Comparison of ENCODE assay signal across 19 cellular contexts in genomic region chr3:64008487-64008886, GRCh38. TPM values are rescaled to one million over a fixed set of nuclear protein-coding genes. Genes with fewer than 3 reads are reported as not detected.
DNase-seq lines count a peak whose midpoint lies in the region; ATAC-seq and TF ChIP-seq lines count a peak whose summit lies in the region.
"Had no signal": no experiment of that assay in that cellular context is flagged by ENCODE, and none has a peak within 500 bp of the region (broad histone marks: within the 10 kb centered on the region; RNA-seq: fewer than 3 reads in every experiment).

No MANE protein-coding gene starts in this region.

- no peaks in the 10 kb centered on the region for H3K27me3 Mint-ChIP-seq in CD8-positive, alpha-beta T cell (ENCODE audit: low read depth)
- H3K27me3 Mint-ChIP-seq in nephron progenitor cell (ENCODE audit: low read depth, poor library complexity) (no peaks in the 10 kb centered on the region), glutamatergic neuron (ENCODE audit: unreplicated experiment) (peaks cover 1% of the 10 kb centered on the region)

- no peak for DNase-seq in CD8-positive, alpha-beta T cell
- no peak for DNase-seq in Panc1 (ENCODE audit: low read depth, low spot score)
- DNase-seq in epithelial cell of prostate (ENCODE audit: low read depth, low spot score), result no peak
- no peak for DNase-seq in nephron progenitor cell
- no peak for DNase-seq in epidermal melanocyte (ENCODE audit: insufficient read length, low spot score)
- DNase-seq in SW480 (ENCODE audit: low spot score), result no peak
- no peak for DNase-seq in glutamatergic neuron
- no peak for DNase-seq in RKO (ENCODE audit: low spot score)
- DNase-seq: activated CD4-positive, alpha-beta T cell treated with anti-CD3 and anti-CD28 coated beads, Interleukin-2, amount 50 U/mL, for 48 hours; central memory CD4-positive, alpha-beta T cell; esophagus squamous epithelium; NCI-H1417 treated with DMSO at 0.1 percent for 48 hours; NCI-H2171; NCI-H526 treated with DMSO at 0.1 percent for 48 hours; SJCRH30; stimulated activated naive CD8-positive, alpha-beta T cell treated with anti-CD3 and anti-CD28 coated beads, Interleukin-15, Interleukin-2, amounts not matched to agents 100 U/mL and 50 U/mL, for 24 hours; upper lobe of left lung had no signal

- no peak overlapping the region for H3K27ac ChIP-seq in CD8-positive, alpha-beta T cell (ENCODE audit: low read depth, low read length)
- H3K27ac ChIP-seq in Panc1 (ENCODE audit: low read length) (no peak overlapping the region), epithelial cell of prostate (peak overlapping the region; percentile 3)
- H3K27ac ChIP-seq: SJCRH30, VCaP had no signal

- no TSS peak for BruUV-seq in Panc1 (replicated peaks; lab: Mats Ljungman, UMichigan)

- H3K27me3 ChIP-seq in CD8-positive, alpha-beta T cell (ENCODE audit: insufficient read depth, low read length), result no peaks in the 10 kb centered on the region
- H3K27me3 ChIP-seq in Panc1 (ENCODE audit: control insufficient read depth, insufficient read depth, low read length), result no peaks in the 10 kb centered on the region
- H3K27me3 ChIP-seq: esophagus squamous epithelium, SJCRH30, upper lobe of left lung had no signal

- CTCF ChIA-PET in CD8-positive, alpha-beta T cell (lab: Charles Lee), result interaction anchor here (1.0 to 4.0 kb wide), 6 partner anchors 10 to 46 kb away, joined by 3 to 32 read pairs (median 6); partner anchors contain the start of gene PSMD6
- CTCF ChIA-PET in Panc1 (lab: Charles Lee), result no interaction called here

- peaks cover 77% of the 10 kb centered on the region for H3K36me3 ChIP-seq in CD8-positive, alpha-beta T cell (ENCODE audit: insufficient read depth, low read length)
- peaks cover 24% of the 10 kb centered on the region for H3K36me3 ChIP-seq in Panc1 (ENCODE audit: control insufficient read depth, insufficient read depth, low read length)

- H3K27ac Mint-ChIP-seq in CD8-positive, alpha-beta T cell, result peak overlapping the region; percentile 66
- H3K27ac Mint-ChIP-seq in nephron progenitor cell (peak overlapping the region; percentile 69), glutamatergic neuron (ENCODE audit: unreplicated experiment) (no peak overlapping the region)
- H3K27ac Mint-ChIP-seq: T-helper 1 cell treated with Interleukin-12 subunit alpha and Interleukin-12 subunit beta and Interleukin-4 antibody, amounts not matched to agents 30 μg/mL and 1 μg/mL, for 36 hours had no signal

- no peak for TF ChIP-seq CTCF in CD8-positive, alpha-beta T cell (IDR thresholded peaks at IDR 0.05)
- TF ChIP-seq CTCF in Panc1 (IDR thresholded peaks at IDR 0.05), result no peak
- no peak for TF ChIP-seq CTCF in nephron progenitor cell (IDR thresholded peaks at IDR 0.05)
- TF ChIP-seq CTCF in glutamatergic neuron (IDR thresholded peaks at IDR 0.05; ENCODE audit: partially characterized antibody, unreplicated experiment), result no peak

- no peaks in the 10 kb centered on the region for H3K9me3 ChIP-seq in CD8-positive, alpha-beta T cell (ENCODE audit: low read length)
- H3K9me3 ChIP-seq in Panc1 (ENCODE audit: control insufficient read depth, insufficient read depth, low read depth, low read length), result no peaks in the 10 kb centered on the region
- H3K9me3 ChIP-seq: esophagus squamous epithelium, SJCRH30, upper lobe of left lung had no signal

- H3K4me3 ChIP-seq in CD8-positive, alpha-beta T cell (ENCODE audit: low read depth, low read length), result no peak overlapping the region
- H3K4me3 ChIP-seq in Panc1 (ENCODE audit: low read depth in 2 of 2, low read length in 2 of 2), result no peak overlapping the region
- H3K4me3 ChIP-seq: esophagus squamous epithelium, SJCRH30, upper lobe of left lung had no signal

- H3K9me3 Mint-ChIP-seq in CD8-positive, alpha-beta T cell, result no peaks in the 10 kb centered on the region
- H3K9me3 Mint-ChIP-seq in nephron progenitor cell (no peaks in the 10 kb centered on the region), glutamatergic neuron (ENCODE audit: unreplicated experiment) (no peaks in the 10 kb centered on the region)
- H3K9me3 Mint-ChIP-seq: T-helper 1 cell treated with Interleukin-12 subunit alpha and Interleukin-12 subunit beta and Interleukin-4 antibody, amounts not matched to agents 30 μg/mL and 1 μg/mL, for 36 hours had no signal

- no peak for ATAC-seq in CD8-positive, alpha-beta T cell
- ATAC-seq in Panc1, result peak; percentile 30; the same call in 1 of the 2 replicates
- ATAC-seq: stimulated activated naive CD8-positive, alpha-beta T cell treated with anti-CD3 and anti-CD28 coated beads, Interleukin-15, Interleukin-2, amounts not matched to agents 100 U/mL and 50 U/mL, for 24 hours had no signal

- POLR2A ChIA-PET in CD8-positive, alpha-beta T cell (lab: Charles Lee), result interaction anchor here (0.8 to 1.4 kb wide), 3 partner anchors 9 to 31 kb away, joined by 3 read pairs; no protein-coding TSS in a partner anchor
- POLR2A ChIA-PET in Panc1 (lab: Charles Lee), result no interaction called here

- no peak overlapping the region for H3K4me3 Mint-ChIP-seq in CD8-positive, alpha-beta T cell
- H3K4me3 Mint-ChIP-seq in nephron progenitor cell, result no peak overlapping the region
- no peak overlapping the region for H3K4me3 Mint-ChIP-seq in glutamatergic neuron (ENCODE audit: unreplicated experiment)
- H3K4me3 Mint-ChIP-seq: T-helper 1 cell treated with Interleukin-12 subunit alpha and Interleukin-12 subunit beta and Interleukin-4 antibody, amounts not matched to agents 30 μg/mL and 1 μg/mL, for 36 hours had no signal

- H3K4me1 Mint-ChIP-seq in CD8-positive, alpha-beta T cell (ENCODE audit: low read depth), result peaks cover 27% of the 10 kb centered on the region
- H3K4me1 Mint-ChIP-seq in nephron progenitor cell (no peaks in the 10 kb centered on the region), glutamatergic neuron (ENCODE audit: low read depth, unreplicated experiment) (no peaks in the 10 kb centered on the region)

- intact Hi-C loops in CD8-positive, alpha-beta T cell (cut with DNase I, micrococcal nuclease), result no loop called here
- intact Hi-C loops in Panc1 (cut with micrococcal nuclease; ENCODE audit: unreplicated experiment), result no loop called here

- in situ Hi-C loops in Panc1 (cut with HindIII; ENCODE audit: low pct_unique_long_range_greater_than_20kb, low sequenced_read_pairs), result no loop called here

- H3K4me1 ChIP-seq in CD8-positive, alpha-beta T cell (ENCODE audit: insufficient read depth, low read length), result no peaks in the 10 kb centered on the region
- H3K4me1 ChIP-seq in Panc1 (ENCODE audit: control insufficient read depth, insufficient read depth, low read length), result no peaks in the 10 kb centered on the region
- H3K4me1 ChIP-seq: SJCRH30 had no signal

- H3K36me3 Mint-ChIP-seq in CD8-positive, alpha-beta T cell, result peaks cover 60% of the 10 kb centered on the region
- peaks cover 31% of the 10 kb centered on the region for H3K36me3 Mint-ChIP-seq in nephron progenitor cell (ENCODE audit: low read depth)
- no peaks in the 10 kb centered on the region for H3K36me3 Mint-ChIP-seq in glutamatergic neuron (ENCODE audit: unreplicated experiment)

RNA-seq across cellular contexts. Expression of gene PSMD6, which starts 14.8 kb away (rescaled TPM):
- 100 to 1,000 TPM; 134 to 138 TPM for total RNA-seq in CD8-positive, alpha-beta T cell
- total RNA-seq in Panc1 (2021; ENCODE audit: unreplicated experiment) (55.6 TPM), glutamatergic neuron (ENCODE audit: unreplicated experiment) (78.6 TPM)
- 74.8 TPM for polyA plus RNA-seq in Panc1 (2012; ENCODE audit: insufficient read length)
